Comparison of ENCODE assay signal across 18 cellular contexts in the genomic region with DNA sequence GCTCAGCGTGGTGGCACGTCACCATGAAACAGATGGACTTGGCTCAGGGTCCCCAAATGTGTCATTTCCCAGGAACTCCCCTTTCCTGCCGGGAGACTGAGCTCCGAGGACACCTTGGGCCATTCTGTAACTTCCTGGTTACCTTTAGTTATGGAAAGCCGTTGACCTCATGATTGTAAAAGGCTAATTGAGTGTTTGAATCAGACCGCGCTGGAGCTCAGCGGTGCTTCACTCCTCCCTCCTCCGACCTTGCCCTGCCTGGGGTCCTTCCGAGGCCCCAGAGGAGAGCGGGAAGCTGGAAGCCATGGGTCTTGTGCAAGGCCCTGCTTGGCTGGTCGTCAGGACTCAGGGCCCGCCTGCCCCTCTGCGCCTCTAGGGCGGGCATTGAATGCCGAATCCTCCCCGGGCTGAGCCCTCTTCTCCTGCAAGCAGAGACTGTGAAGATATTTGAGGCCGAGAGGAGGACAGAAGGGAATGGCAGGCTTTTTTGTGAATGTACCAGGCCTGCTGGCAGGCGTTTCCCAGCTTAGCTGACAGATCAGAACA. TPM values are rescaled to one million over a fixed set of nuclear protein-coding genes. Genes with fewer than 3 reads are reported as not detected.
"Had no signal": no experiment of that assay in that cellular context is flagged by ENCODE, and none has a peak within 500 bp of the region (broad histone marks: within the 10 kb centered on the region; RNA-seq: fewer than 3 reads in every experiment).

No MANE protein-coding gene starts in this region.

RNA-seq across cellular contexts. Expression of gene KRTAP5-2, which starts 1.4 kb away (rescaled TPM):
- total RNA-seq: activated CD4-positive, alpha-beta memory T cell treated with anti-CD3 and anti-CD28 coated beads for 36 hours; activated CD4-positive, alpha-beta T cell treated with anti-CD3 and anti-CD28 coated beads, Interleukin-2, amount 10 ng/mL, durations not matched to agents 24 days and 14 days; activated CD8-positive, alpha-beta memory T cell treated with anti-CD3 and anti-CD28 coated beads for 36 hours; activated naive CD4-positive, alpha-beta T cell treated with anti-CD3 and anti-CD28 coated beads for 36 hours; activated naive CD8-positive, alpha-beta T cell treated with anti-CD3 and anti-CD28 coated beads for 36 hours; activated T-helper 1 cell treated with anti-CD3 and anti-CD28 coated beads, Interleukin-12 subunit alpha, Interleukin-12 subunit beta, Interleukin-2, Interleukin-4 antibody, amounts not matched to agents 30 ng/mL and 10 ng/mL and 1 ng/mL, durations not matched to agents 14 hours and 24 hours and 36 hours; adrenal gland; aorta; body of pancreas; esophagus mucosa; heart right ventricle; mononuclear cell; ovary; psoas muscle; right atrium auricular region; T-helper 17 cell; ureter had no signal
- polyA plus RNA-seq: adrenal gland, aorta, keratinocyte, ovary, psoas muscle had no signal

RNA-seq across cellular contexts. Expression of gene KRTAP5-1, which starts 11.6 kb away (rescaled TPM):
- total RNA-seq: activated CD4-positive, alpha-beta memory T cell treated with anti-CD3 and anti-CD28 coated beads for 36 hours; activated CD4-positive, alpha-beta T cell treated with anti-CD3 and anti-CD28 coated beads, Interleukin-2, amount 10 ng/mL, durations not matched to agents 24 days and 14 days; activated CD8-positive, alpha-beta memory T cell treated with anti-CD3 and anti-CD28 coated beads for 36 hours; activated naive CD4-positive, alpha-beta T cell treated with anti-CD3 and anti-CD28 coated beads for 36 hours; activated naive CD8-positive, alpha-beta T cell treated with anti-CD3 and anti-CD28 coated beads for 36 hours; activated T-helper 1 cell treated with anti-CD3 and anti-CD28 coated beads, Interleukin-12 subunit alpha, Interleukin-12 subunit beta, Interleukin-2, Interleukin-4 antibody, amounts not matched to agents 30 ng/mL and 10 ng/mL and 1 ng/mL, durations not matched to agents 14 hours and 24 hours and 36 hours; adrenal gland; aorta; body of pancreas; esophagus mucosa; heart right ventricle; mononuclear cell; ovary; psoas muscle; right atrium auricular region; T-helper 17 cell; ureter had no signal
- polyA plus RNA-seq: aorta, heart right ventricle, keratinocyte, ovary, psoas muscle had no signal

RNA-seq across cellular contexts. Expression of gene KRTAP5-3, which starts 11.6 kb away (rescaled TPM):
- total RNA-seq: activated CD4-positive, alpha-beta memory T cell treated with anti-CD3 and anti-CD28 coated beads for 36 hours; activated CD4-positive, alpha-beta T cell treated with anti-CD3 and anti-CD28 coated beads, Interleukin-2, amount 10 ng/mL, durations not matched to agents 24 days and 14 days; activated CD8-positive, alpha-beta memory T cell treated with anti-CD3 and anti-CD28 coated beads for 36 hours; activated naive CD4-positive, alpha-beta T cell treated with anti-CD3 and anti-CD28 coated beads for 36 hours; activated naive CD8-positive, alpha-beta T cell treated with anti-CD3 and anti-CD28 coated beads for 36 hours; activated T-helper 1 cell treated with anti-CD3 and anti-CD28 coated beads, Interleukin-12 subunit alpha, Interleukin-12 subunit beta, Interleukin-2, Interleukin-4 antibody, amounts not matched to agents 30 ng/mL and 10 ng/mL and 1 ng/mL, durations not matched to agents 14 hours and 24 hours and 36 hours; adrenal gland; aorta; body of pancreas; esophagus mucosa; heart right ventricle; mononuclear cell; ovary; psoas muscle; right atrium auricular region; T-helper 17 cell; ureter had no signal
- polyA plus RNA-seq: adrenal gland, aorta, heart right ventricle, keratinocyte, ovary, psoas muscle had no signal

RNA-seq across cellular contexts. Expression of gene KRTAP5-4, which starts 25.3 kb away (rescaled TPM):
- total RNA-seq: activated CD4-positive, alpha-beta memory T cell treated with anti-CD3 and anti-CD28 coated beads for 36 hours; activated CD4-positive, alpha-beta T cell treated with anti-CD3 and anti-CD28 coated beads, Interleukin-2, amount 10 ng/mL, durations not matched to agents 24 days and 14 days; activated CD8-positive, alpha-beta memory T cell treated with anti-CD3 and anti-CD28 coated beads for 36 hours; activated naive CD4-positive, alpha-beta T cell treated with anti-CD3 and anti-CD28 coated beads for 36 hours; activated naive CD8-positive, alpha-beta T cell treated with anti-CD3 and anti-CD28 coated beads for 36 hours; activated T-helper 1 cell treated with anti-CD3 and anti-CD28 coated beads, Interleukin-12 subunit alpha, Interleukin-12 subunit beta, Interleukin-2, Interleukin-4 antibody, amounts not matched to agents 30 ng/mL and 10 ng/mL and 1 ng/mL, durations not matched to agents 14 hours and 24 hours and 36 hours; adrenal gland; aorta; body of pancreas; esophagus mucosa; heart right ventricle; mononuclear cell; ovary; psoas muscle; right atrium auricular region; T-helper 17 cell; ureter had no signal
- polyA plus RNA-seq: adrenal gland, aorta, heart right ventricle, keratinocyte, ovary, psoas muscle had no signal
